8 cellular contexts compared by ENCODE assay signal in genomic region chr15:64162869-64163661, GRCh38. TPM values are rescaled to one million over a fixed set of nuclear protein-coding genes. Genes with fewer than 3 reads are reported as not detected.
A peak's percentile ranks its signal among the peaks of the same experiment; 100 is the strongest.
DNase-seq lines count a peak whose midpoint lies in the region; ATAC-seq and TF ChIP-seq lines count a peak whose summit lies in the region.

TSS of gene PPIB (minus strand) at chr15:64163022. CDS start at chr15:64162986, 36 bp downstream.

- peak; percentile 59; the same call in 1 of the 2 replicates for TF ChIP-seq CTCF in GM12874 (IDR thresholded peaks at IDR 0.05; ENCODE audit: insufficient read depth, low read depth, low read length)
- TF ChIP-seq CTCF in cardiac muscle cell (IDR thresholded peaks at IDR 0.05; ENCODE audit: low read depth, low read length), result peak; percentile 41
- TF ChIP-seq CTCF in type B pancreatic cell (conservative IDR thresholded peaks at IDR 0.05), result peak; percentile 44

- no peaks in the 10 kb centered on the region for H3K9me3 ChIP-seq in cardiac muscle cell (ENCODE audit: low read depth)

- H3K27me3 Mint-ChIP-seq in activated naive CD8-positive, alpha-beta T cell treated with anti-CD3 and anti-CD28 coated beads, Interleukin-2, amount 50 U/mL, for 24 hours, result no peaks in the 10 kb centered on the region
- H3K27me3 Mint-ChIP-seq in type B pancreatic cell, result no peaks in the 10 kb centered on the region

- peak; percentile 91 for ATAC-seq in HG02763 (IDR thresholded peaks at IDR 0.05; ENCODE audit: unreplicated experiment)
- peak; percentile 95 for ATAC-seq in activated naive CD8-positive, alpha-beta T cell treated with anti-CD3 and anti-CD28 coated beads, Interleukin-2, amount 50 U/mL, for 24 hours

- H3K9me3 Mint-ChIP-seq in activated naive CD8-positive, alpha-beta T cell treated with anti-CD3 and anti-CD28 coated beads, Interleukin-2, amount 50 U/mL, for 24 hours, result no peaks in the 10 kb centered on the region
- no peaks in the 10 kb centered on the region for H3K9me3 Mint-ChIP-seq in type B pancreatic cell

- H3K4me3 ChIP-seq in cardiac muscle cell, result peak within 1 kb of the TSS; percentile 58

- peaks cover 59% of the 10 kb centered on the region for H3K4me1 Mint-ChIP-seq in activated naive CD8-positive, alpha-beta T cell treated with anti-CD3 and anti-CD28 coated beads, Interleukin-2, amount 50 U/mL, for 24 hours
- peaks cover 16% of the 10 kb centered on the region for H3K4me1 Mint-ChIP-seq in type B pancreatic cell (ENCODE audit: unreplicated experiment)

- DNase-seq in NCI-H1417 (lab: John Stamatoyannopoulos, UW) (peak; percentile 93 to 99 (median 99)), SW 1271 (lab: John Stamatoyannopoulos, UW) (peak; percentile 90 to 96), cardiac muscle cell (ENCODE audit: low read depth in 1 of 2, low spot score in 1 of 2) (peak; percentile 98 to 99), pons (ENCODE audit: low spot score) (peak; percentile 97), type B pancreatic cell (ENCODE audit: extremely low spot score, unreplicated experiment) (peak; percentile 97)
- peak; percentile 98 for DNase-seq in activated naive CD8-positive, alpha-beta T cell treated with anti-CD3 and anti-CD28 coated beads, Interleukin-2, amount 50 U/mL, for 24 hours

- peak within 1 kb of the TSS; percentile 92 for H3K4me3 Mint-ChIP-seq in activated naive CD8-positive, alpha-beta T cell treated with anti-CD3 and anti-CD28 coated beads, Interleukin-2, amount 50 U/mL, for 24 hours
- H3K4me3 Mint-ChIP-seq in type B pancreatic cell, result peak within 1 kb of the TSS; percentile 89

- H3K4me1 ChIP-seq in cardiac muscle cell (ENCODE audit: low read depth), result peaks cover 36% of the 10 kb centered on the region

- peaks cover 33% of the 10 kb centered on the region for H3K36me3 Mint-ChIP-seq in activated naive CD8-positive, alpha-beta T cell treated with anti-CD3 and anti-CD28 coated beads, Interleukin-2, amount 50 U/mL, for 24 hours (ENCODE audit: low read depth)
- peaks cover 15% of the 10 kb centered on the region for H3K36me3 Mint-ChIP-seq in type B pancreatic cell

- peaks cover 17% of the 10 kb centered on the region for H3K36me3 ChIP-seq in cardiac muscle cell

- H3K27ac Mint-ChIP-seq in activated naive CD8-positive, alpha-beta T cell treated with anti-CD3 and anti-CD28 coated beads, Interleukin-2, amount 50 U/mL, for 24 hours, result peak within 1 kb of the TSS; percentile 93
- peak within 1 kb of the TSS; percentile 92 for H3K27ac Mint-ChIP-seq in type B pancreatic cell

- no peaks in the 10 kb centered on the region for H3K27me3 ChIP-seq in cardiac muscle cell

- peak within 1 kb of the TSS; percentile 89 for H3K27ac ChIP-seq in cardiac muscle cell

RNA-seq across cellular contexts. Expression of gene PPIB, which starts in this region (rescaled TPM):
- total RNA-seq in cardiac muscle cell (382 and 714 TPM in 2 replicates), type B pancreatic cell (ENCODE audit: low replicate concordance) (551 and 606 TPM in 2 replicates)
- 550 and 1,055 TPM in 2 replicates for polyA plus RNA-seq in cardiac muscle cell

Comparison
In these comparisons a context has a peak if more than half of its experiments do, and no peak if none do; other contexts are left out.
1. Peak in every context shown above with its lines: DNase-seq, ATAC-seq, H3K4me3 ChIP-seq and H3K27ac ChIP-seq.